ENCODE assay signal across 32 cellular contexts in the genomic region with DNA sequence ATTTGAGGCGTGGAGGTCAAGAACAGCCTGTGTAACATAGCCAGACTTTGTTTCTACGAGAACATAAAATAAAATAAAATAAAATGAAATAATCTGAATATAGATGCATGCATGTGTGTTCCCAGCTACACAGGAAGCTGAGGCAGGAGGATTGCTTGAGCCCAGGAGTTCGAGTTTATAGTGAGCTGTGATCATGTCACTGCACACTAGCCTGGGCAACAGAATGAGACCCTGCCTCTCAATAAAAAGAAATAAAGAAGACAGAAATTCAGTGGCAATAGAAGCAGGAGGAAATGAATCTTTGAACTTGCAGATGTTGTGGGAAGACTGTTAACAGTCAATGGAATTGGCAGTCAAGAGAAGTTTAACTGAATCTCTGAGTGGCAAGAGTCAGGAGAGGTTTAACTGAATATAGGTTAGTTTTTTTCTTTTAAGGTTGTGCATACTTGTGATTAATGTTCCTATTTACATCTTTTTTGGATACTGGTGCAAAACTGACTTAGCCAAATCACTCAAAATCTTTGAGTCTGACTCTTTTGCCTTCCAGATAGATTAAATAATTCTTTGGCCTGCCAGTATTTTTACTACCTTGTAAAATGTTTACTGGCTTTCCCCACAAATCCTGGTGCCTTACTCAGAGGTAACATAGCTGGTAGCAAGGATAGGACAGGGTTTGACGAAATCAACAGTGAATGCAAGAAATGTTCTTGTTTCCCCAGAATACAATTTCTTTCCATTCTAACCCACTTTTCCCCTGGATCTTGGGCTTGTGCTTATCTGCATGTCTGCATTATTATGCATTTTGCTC.
"Had no signal": no experiment of that assay in that cellular context is flagged by ENCODE, and none has a peak within 500 bp of the region (broad histone marks: within the 10 kb centered on the region; RNA-seq: fewer than 3 reads in every experiment).

No MANE protein-coding gene starts in this region.

- H3K4me2 ChIP-seq: PC-9 had no signal

- H3K4me1 ChIP-seq: adrenal gland, body of pancreas, breast epithelium had no signal

- H2AFZ ChIP-seq: PC-9 had no signal

- ATAC-seq: activated naive CD4-positive, alpha-beta T cell treated with anti-CD3 and anti-CD28 coated beads, Interleukin-2, amount 50 U/mL, for 72 hours; activated T-cell treated with anti-CD3 and anti-CD28 coated beads, Interleukin-2, amount 50 U/mL, for 4 hours; body of pancreas; Right ventricle myocardium inferior; SK-N-SH treated with all-trans-retinoic acid at 6 μM for 48 hours had no signal

- DNase-seq: activated B cell treated with CpG ODN at 0.5 μM for 24 hours; activated CD4-positive, alpha-beta memory T cell treated with anti-CD3 and anti-CD28 coated beads for 36 hours; activated CD4-positive, alpha-beta T cell treated with anti-CD3 and anti-CD28 coated beads for 4 hours; activated CD4-positive, alpha-beta T cell treated with anti-CD3 and anti-CD28 coated beads, Interleukin-2, amount 50 U/mL, for 1 hour; activated CD4-positive, CD25-positive, alpha-beta regulatory T cell treated with anti-CD3 and anti-CD28 coated beads, Interleukin-2, amount 50 U/mL, for 72 hours; activated CD8-positive, alpha-beta memory T cell treated with anti-CD3 and anti-CD28 coated beads, Interleukin-2, amount 50 U/mL, for 4 hours; activated gamma-delta T cell treated with Interleukin-2 at 50 U/mL for 16 hours; activated naive CD4-positive, alpha-beta T cell treated with anti-CD3 and anti-CD28 coated beads for 36 hours; activated T-cell treated with anti-CD3 and anti-CD28 coated beads for 4 hours; activated T-cell treated with anti-CD3 and anti-CD28 coated beads, Interleukin-2, amount 50 U/mL, for 4 hours; adrenal gland; body of pancreas; MG63; NCI-H1092; NCI-H1436 treated with DMSO at 0.1 percent for 48 hours; NCI-H187; NCI-H2029 treated with DMSO at 0.1 percent for 48 hours; NCI-H2107; NCI-H2171; NCI-H510A treated with DMSO at 0.1 percent for 48 hours; NCI-H526 treated with DMSO at 0.1 percent for 48 hours; NCI-H774; PC-9; SIG-M5; T-helper 1 cell; T1000 had no signal

- H3K4me3 ChIP-seq: adrenal gland, body of pancreas, breast epithelium, coronary artery, MG63, PC-9 had no signal

- H3K27me3 ChIP-seq: adrenal gland, body of pancreas, breast epithelium, MG63 had no signal

- H3K27ac ChIP-seq: adrenal gland, body of pancreas, breast epithelium, coronary artery, PC-9, RWPE1 had no signal

- H3K36me3 ChIP-seq: adrenal gland, breast epithelium, MG63 had no signal

- H3K9me3 ChIP-seq: adrenal gland, body of pancreas, breast epithelium, MG63 had no signal
